ENCODE assay signal across 28 cellular contexts in genomic region chr6:85085875-85086274, GRCh38.
"Had no signal": no experiment of that assay in that cellular context is flagged by ENCODE, and none has a peak within 500 bp of the region (broad histone marks: within the 10 kb centered on the region; RNA-seq: fewer than 3 reads in every experiment).

No MANE protein-coding gene starts in this region.

- H3K9me3 ChIP-seq: colonic mucosa, esophagus muscularis mucosa, esophagus squamous epithelium, gastrocnemius medialis, gastroesophageal sphincter had no signal

- H3K36me3 ChIP-seq: colonic mucosa, esophagus muscularis mucosa, esophagus squamous epithelium, gastrocnemius medialis, gastroesophageal sphincter, heart left ventricle, heart right ventricle had no signal

- ATAC-seq: effector memory CD8-positive, alpha-beta T cell; esophagus mucosa; foreskin keratinocyte; gastrocnemius medialis; gastroesophageal sphincter; heart left ventricle; heart right ventricle had no signal

- H3K27ac ChIP-seq: colonic mucosa, coronary artery, dorsolateral prefrontal cortex, epithelial cell of prostate, esophagus muscularis mucosa, esophagus squamous epithelium, foreskin keratinocyte, gastrocnemius medialis, gastroesophageal sphincter, heart left ventricle, heart right ventricle, hepatocyte had no signal

- H3K4me3 ChIP-seq: colonic mucosa, coronary artery, dorsolateral prefrontal cortex, esophagus muscularis mucosa, esophagus squamous epithelium, gastrocnemius medialis, gastroesophageal sphincter, heart left ventricle, heart right ventricle, hepatocyte had no signal

- DNase-seq: colonic mucosa; cortex of kidney; dermis blood vessel endothelial cell; dorsolateral prefrontal cortex; effector CD4-positive, alpha-beta T cell; effector CD8-positive, alpha-beta T cell; effector memory CD4-positive, alpha-beta T cell; effector memory CD8-positive, alpha-beta T cell; endodermal cell; erythroblast; esophagus squamous epithelium; foreskin fibroblast; foreskin keratinocyte; foreskin melanocyte; gastrocnemius medialis; glutamatergic neuron; head of caudate nucleus; heart left ventricle; heart right ventricle had no signal

- H3K27me3 ChIP-seq: colonic mucosa, dorsolateral prefrontal cortex, esophagus muscularis mucosa, esophagus squamous epithelium, foreskin keratinocyte, gastrocnemius medialis, gastroesophageal sphincter, heart left ventricle, heart right ventricle had no signal

- H2AFZ ChIP-seq: hepatocyte had no signal

- H3K4me2 ChIP-seq: hepatocyte had no signal

- FAIRE-seq: endometrium, endothelial cell of umbilical vein, frontal cortex had no signal

- H3K4me1 ChIP-seq: colonic mucosa, esophagus muscularis mucosa, esophagus squamous epithelium, foreskin keratinocyte, gastrocnemius medialis, gastroesophageal sphincter, heart left ventricle, heart right ventricle had no signal

- H3K79me2 ChIP-seq: hepatocyte had no signal
